In the genomic region with DNA sequence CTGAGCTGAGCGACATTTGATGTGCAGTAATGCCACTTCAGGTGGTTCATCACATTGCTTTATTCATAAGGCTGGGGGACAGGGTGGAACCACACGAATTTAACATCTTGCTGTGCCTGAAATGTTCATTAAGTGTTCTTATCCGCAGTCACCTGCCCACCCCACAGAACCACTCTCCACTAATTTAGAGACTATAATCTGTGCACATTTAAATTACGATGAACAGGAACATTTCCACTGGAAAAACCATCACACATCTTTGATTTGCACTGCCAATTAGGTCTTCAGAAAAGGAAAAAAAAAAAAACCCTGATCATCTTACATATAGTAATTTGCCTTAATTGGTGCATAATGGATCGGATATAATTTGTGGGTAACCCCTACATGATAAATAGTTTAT, we compare ENCODE assay signal across 1 cellular context.
TF ChIP-seq lines count a peak whose summit lies in the region.

No MANE protein-coding gene starts in this region.

TF ChIP-seq in GM12878, 131 proteins besides CTCF, POLR2A, EP300 and RAD21:
- TF ChIP-seq BCL11A (IDR thresholded peaks at IDR 0.05; ENCODE audit: low read depth, low read length) (no peak), CEBPB (IDR thresholded peaks at IDR 0.05; ENCODE audit: borderline replicate concordance in 1 of 2, low read depth in 2 of 2, low read length in 2 of 2) (no peak), EGR1 (IDR thresholded peaks at IDR 0.05; ENCODE audit: borderline replicate concordance in 1 of 2, low read depth in 2 of 2, low read length in 2 of 2) (no peak), CHD2 (IDR thresholded peaks at IDR 0.05; ENCODE audit: borderline replicate concordance, low read depth, low read length) (no peak), MYB (IDR thresholded peaks at IDR 0.05; ENCODE audit: borderline replicate concordance, low read depth, low read length) (no peak), SUPT20H (IDR thresholded peaks at IDR 0.05; ENCODE audit: borderline replicate concordance, control insufficient read depth, low read depth, low read length) (no peak), ZNF622 (IDR thresholded peaks at IDR 0.05) (no peak), POLR2AphosphoS5 (IDR thresholded peaks at IDR 0.05; ENCODE audit: low read length) (no peak), RCOR1 (conservative IDR thresholded peaks at IDR 0.05; ENCODE audit: low read depth, low read length) (no peak)
- TF ChIP-seq, protein P1, sequence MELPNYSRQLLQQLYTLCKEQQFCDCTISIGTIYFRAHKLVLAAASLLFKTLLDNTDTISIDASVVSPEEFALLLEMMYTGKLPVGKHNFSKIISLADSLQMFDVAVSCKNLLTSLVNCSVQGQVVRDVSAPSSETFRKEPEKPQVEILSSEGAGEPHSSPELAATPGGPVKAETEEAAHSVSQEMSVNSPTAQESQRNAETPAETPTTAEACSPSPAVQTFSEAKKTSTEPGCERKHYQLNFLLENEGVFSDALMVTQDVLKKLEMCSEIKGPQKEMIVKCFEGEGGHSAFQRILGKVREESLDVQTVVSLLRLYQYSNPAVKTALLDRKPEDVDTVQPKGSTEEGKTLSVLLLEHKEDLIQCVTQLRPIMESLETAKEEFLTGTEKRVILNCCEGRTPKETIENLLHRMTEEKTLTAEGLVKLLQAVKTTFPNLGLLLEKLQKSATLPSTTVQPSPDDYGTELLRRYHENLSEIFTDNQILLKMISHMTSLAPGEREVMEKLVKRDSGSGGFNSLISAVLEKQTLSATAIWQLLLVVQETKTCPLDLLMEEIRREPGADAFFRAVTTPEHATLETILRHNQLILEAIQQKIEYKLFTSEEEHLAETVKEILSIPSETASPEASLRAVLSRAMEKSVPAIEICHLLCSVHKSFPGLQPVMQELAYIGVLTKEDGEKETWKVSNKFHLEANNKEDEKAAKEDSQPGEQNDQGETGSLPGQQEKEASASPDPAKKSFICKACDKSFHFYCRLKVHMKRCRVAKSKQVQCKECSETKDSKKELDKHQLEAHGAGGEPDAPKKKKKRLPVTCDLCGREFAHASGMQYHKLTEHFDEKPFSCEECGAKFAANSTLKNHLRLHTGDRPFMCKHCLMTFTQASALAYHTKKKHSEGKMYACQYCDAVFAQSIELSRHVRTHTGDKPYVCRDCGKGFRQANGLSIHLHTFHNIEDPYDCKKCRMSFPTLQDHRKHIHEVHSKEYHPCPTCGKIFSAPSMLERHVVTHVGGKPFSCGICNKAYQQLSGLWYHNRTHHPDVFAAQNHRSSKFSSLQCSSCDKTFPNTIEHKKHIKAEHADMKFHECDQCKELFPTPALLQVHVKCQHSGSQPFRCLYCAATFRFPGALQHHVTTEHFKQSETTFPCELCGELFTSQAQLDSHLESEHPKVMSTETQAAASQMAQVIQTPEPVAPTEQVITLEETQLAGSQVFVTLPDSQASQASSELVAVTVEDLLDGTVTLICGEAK (IDR thresholded peaks at IDR 0.05; ENCODE audit: borderline replicate concordance), result no peak
- TF ChIP-seq, protein P2, sequence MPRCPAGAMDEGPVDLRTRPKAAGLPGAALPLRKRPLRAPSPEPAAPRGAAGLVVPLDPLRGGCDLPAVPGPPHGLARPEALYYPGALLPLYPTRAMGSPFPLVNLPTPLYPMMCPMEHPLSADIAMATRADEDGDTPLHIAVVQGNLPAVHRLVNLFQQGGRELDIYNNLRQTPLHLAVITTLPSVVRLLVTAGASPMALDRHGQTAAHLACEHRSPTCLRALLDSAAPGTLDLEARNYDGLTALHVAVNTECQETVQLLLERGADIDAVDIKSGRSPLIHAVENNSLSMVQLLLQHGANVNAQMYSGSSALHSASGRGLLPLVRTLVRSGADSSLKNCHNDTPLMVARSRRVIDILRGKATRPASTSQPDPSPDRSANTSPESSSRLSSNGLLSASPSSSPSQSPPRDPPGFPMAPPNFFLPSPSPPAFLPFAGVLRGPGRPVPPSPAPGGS (IDR thresholded peaks at IDR 0.05; ENCODE audit: borderline replicate concordance, insufficient read depth, low read depth, low read length, poor library complexity, severe bottlenecking), result no peak
- TF ChIP-seq, protein P3, sequence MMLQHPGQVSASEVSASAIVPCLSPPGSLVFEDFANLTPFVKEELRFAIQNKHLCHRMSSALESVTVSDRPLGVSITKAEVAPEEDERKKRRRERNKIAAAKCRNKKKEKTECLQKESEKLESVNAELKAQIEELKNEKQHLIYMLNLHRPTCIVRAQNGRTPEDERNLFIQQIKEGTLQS (IDR thresholded peaks at IDR 0.05; ENCODE audit: borderline replicate concordance, extremely low read depth, low read depth, low read length), result no peak
